ENCODE assay signal across 1 cellular context in genomic region chr2:55118643-55119065, GRCh38.
TF ChIP-seq lines count a peak whose summit lies in the region.

No MANE protein-coding gene starts in this region.

TF ChIP-seq in GM23338, 12 proteins besides CTCF, POLR2A, EP300 and RAD21:
- no peak for TF ChIP-seq ZNF462 (CRISPR knock-in tag; IDR thresholded peaks at IDR 0.05)
- TF ChIP-seq EZH2phosphoT487 (IDR thresholded peaks at IDR 0.05; ENCODE audit: unreplicated experiment): no peak
- no peak for TF ChIP-seq ZNF114 (CRISPR knock-in tag; IDR thresholded peaks at IDR 0.05)
- TF ChIP-seq CREB1 (CRISPR knock-in tag; IDR thresholded peaks at IDR 0.05; ENCODE audit: low read depth): no peak
- TF ChIP-seq NANOG (IDR thresholded peaks at IDR 0.05; ENCODE audit: borderline replicate concordance): no peak
- no peak for TF ChIP-seq ETS1 (IDR thresholded peaks at IDR 0.05)
- no peak for TF ChIP-seq JUNB (IDR thresholded peaks at IDR 0.05; ENCODE audit: unreplicated experiment)
- TF ChIP-seq REST (IDR thresholded peaks at IDR 0.05; ENCODE audit: unreplicated experiment): no peak
- TF ChIP-seq STAT1 (IDR thresholded peaks at IDR 0.05; ENCODE audit: unreplicated experiment): no peak
- no peak for TF ChIP-seq POLR2AphosphoS5 (IDR thresholded peaks at IDR 0.05; ENCODE audit: low read depth)
- TF ChIP-seq ZNF331 (CRISPR knock-in tag; IDR thresholded peaks at IDR 0.05; ENCODE audit: low read depth): no peak
- TF ChIP-seq EZH2 (IDR thresholded peaks at IDR 0.05; ENCODE audit: low read depth, unreplicated experiment): no peak
